ENCODE assay signal across 15 cellular contexts in genomic region chr6:109760208-109760607, GRCh38.
DNase-seq lines count a peak whose midpoint lies in the region; ATAC-seq, FAIRE-seq and TF ChIP-seq lines count a peak whose summit lies in the region.
"Had no signal": no experiment of that assay in that cellular context is flagged by ENCODE, and none has a peak within 500 bp of the region (broad histone marks: within the 10 kb centered on the region; RNA-seq: fewer than 3 reads in every experiment).

No MANE protein-coding gene starts in this region.

- peaks cover 2% of the 10 kb centered on the region for H3K9me3 Mint-ChIP-seq in activated CD8-positive, alpha-beta memory T cell treated with anti-CD3 and anti-CD28 coated beads, Interleukin-2, amount 10 ng/mL, durations not matched to agents 7 days and 5 days (ENCODE audit: low read depth)
- peaks cover 15% of the 10 kb centered on the region for H3K9me3 Mint-ChIP-seq in T-helper 2 cell treated with Interferon-gamma antibody and Interleukin-4, amounts not matched to agents 5 μg/mL and 100 μg/mL, for 36 hours

- H3K36me3 ChIP-seq in bronchial epithelial cell (ENCODE audit: control insufficient read depth, insufficient read depth, low read length), result no peaks in the 10 kb centered on the region
- H3K36me3 ChIP-seq: ovary had no signal

- CTCF ChIA-PET in activated CD8-positive, alpha-beta memory T cell treated with anti-CD3 and anti-CD28 coated beads, Interleukin-2, amount 10 ng/mL, durations not matched to agents 7 days and 5 days (lab: Charles Lee), result no interaction called here

- H3K36me3 Mint-ChIP-seq in activated CD8-positive, alpha-beta memory T cell treated with anti-CD3 and anti-CD28 coated beads, Interleukin-2, amount 10 ng/mL, durations not matched to agents 7 days and 5 days, result peaks cover 26% of the 10 kb centered on the region
- H3K36me3 Mint-ChIP-seq in T-helper 2 cell treated with Interferon-gamma antibody and Interleukin-4, amounts not matched to agents 5 μg/mL and 100 μg/mL, for 36 hours (ENCODE audit: low read depth), result peaks cover 17% of the 10 kb centered on the region

- H3K27me3 Mint-ChIP-seq in activated CD8-positive, alpha-beta memory T cell treated with anti-CD3 and anti-CD28 coated beads, Interleukin-2, amount 10 ng/mL, durations not matched to agents 7 days and 5 days, result no peaks in the 10 kb centered on the region
- no peaks in the 10 kb centered on the region for H3K27me3 Mint-ChIP-seq in T-helper 2 cell treated with Interferon-gamma antibody and Interleukin-4, amounts not matched to agents 5 μg/mL and 100 μg/mL, for 36 hours (ENCODE audit: low read depth)

- H3K27ac Mint-ChIP-seq in activated CD8-positive, alpha-beta memory T cell treated with anti-CD3 and anti-CD28 coated beads, Interleukin-2, amount 10 ng/mL, durations not matched to agents 7 days and 5 days, result no peak overlapping the region
- no peak overlapping the region for H3K27ac Mint-ChIP-seq in T-helper 2 cell treated with Interferon-gamma antibody and Interleukin-4, amounts not matched to agents 5 μg/mL and 100 μg/mL, for 36 hours

- TF ChIP-seq CTCF in bronchial epithelial cell (IDR thresholded peaks at IDR 0.05; ENCODE audit: insufficient read depth, low read length, severe bottlenecking) (no peak), omental fat pad (IDR thresholded peaks at IDR 0.05) (no peak)

- no peak for DNase-seq in activated CD8-positive, alpha-beta memory T cell treated with anti-CD3 and anti-CD28 coated beads, Interleukin-2, amount 10 ng/mL, durations not matched to agents 7 days and 5 days
- no peak for DNase-seq in activated CD8-positive, alpha-beta memory T cell treated with anti-CD3 and anti-CD28 coated beads, Interleukin-2, amount 50 U/mL, for 48 hours
- DNase-seq in HT-29 (ENCODE audit: low spot score) (peak; percentile 56), bronchial epithelial cell (ENCODE audit: low read depth) (peak; percentile 57), renal cortical epithelial cell (ENCODE audit: low read depth) (peak; percentile 18), mucosa of gallbladder (ENCODE audit: low spot score) (no peak), omental fat pad (ENCODE audit: low spot score) (no peak)
- DNase-seq in T-helper 2 cell treated with Interferon-gamma antibody and Interleukin-4, amounts not matched to agents 5 μg/mL and 100 μg/mL, for 36 hours (ENCODE audit: low spot score), result no peak
- DNase-seq: activated naive CD4-positive, alpha-beta T cell treated with anti-CD3 and anti-CD28 coated beads, Interleukin-2, amount 50 U/mL, for 16 hours; central memory CD4-positive, alpha-beta T cell; NCI-H146; ovary; stimulated activated CD4-positive, alpha-beta T cell treated with anti-CD3 and anti-CD28 coated beads, Interleukin-12 subunit alpha, Interleukin-12 subunit beta, amount 100 ng/mL, for 4 hours; tibial artery had no signal

- H3K27me3 ChIP-seq in bronchial epithelial cell (ENCODE audit: control insufficient read depth, insufficient read depth, low read length), result no peaks in the 10 kb centered on the region
- H3K27me3 ChIP-seq: tibial artery had no signal

- no peak overlapping the region for H3K4me3 ChIP-seq in bronchial epithelial cell (ENCODE audit: low read depth, low read length)
- H3K4me3 ChIP-seq: ovary, tibial artery had no signal

- no peak for FAIRE-seq in bronchial epithelial cell (lab: Jason Lieb, UNC)
- FAIRE-seq: D721Med had no signal

- no peak overlapping the region for H3K4me3 Mint-ChIP-seq in activated CD8-positive, alpha-beta memory T cell treated with anti-CD3 and anti-CD28 coated beads, Interleukin-2, amount 10 ng/mL, durations not matched to agents 7 days and 5 days
- H3K4me3 Mint-ChIP-seq in T-helper 2 cell treated with Interferon-gamma antibody and Interleukin-4, amounts not matched to agents 5 μg/mL and 100 μg/mL, for 36 hours, result no peak overlapping the region

- H3K4me1 Mint-ChIP-seq in activated CD8-positive, alpha-beta memory T cell treated with anti-CD3 and anti-CD28 coated beads, Interleukin-2, amount 10 ng/mL, durations not matched to agents 7 days and 5 days, result peaks cover 16% of the 10 kb centered on the region
- H3K4me1 Mint-ChIP-seq in T-helper 2 cell treated with Interferon-gamma antibody and Interleukin-4, amounts not matched to agents 5 μg/mL and 100 μg/mL, for 36 hours (ENCODE audit: low read depth), result peaks cover 13% of the 10 kb centered on the region

- peak; percentile 45 for ATAC-seq in activated CD8-positive, alpha-beta memory T cell treated with anti-CD3 and anti-CD28 coated beads, Interleukin-2, amount 10 ng/mL, durations not matched to agents 7 days and 5 days
- ATAC-seq in omental fat pad (ENCODE audit: low FRiP score), result no peak

Comparison
In these comparisons a context has a peak if more than half of its experiments do, and no peak if none do; other contexts are left out.
1. DNase-seq: peak in HT-29 (single experiment), bronchial epithelial cell (single experiment) and renal cortical epithelial cell (single experiment); none in activated CD8-positive, alpha-beta memory T cell treated with anti-CD3 and anti-CD28 coated beads, Interleukin-2, amount 10 ng/mL, durations not matched to agents 7 days and 5 days (single experiment), activated CD8-positive, alpha-beta memory T cell treated with anti-CD3 and anti-CD28 coated beads, Interleukin-2, amount 50 U/mL, for 48 hours (single experiment), T-helper 2 cell treated with Interferon-gamma antibody and Interleukin-4, amounts not matched to agents 5 μg/mL and 100 μg/mL, for 36 hours (single experiment), mucosa of gallbladder (single experiment) and omental fat pad (single experiment).